In the genomic region with DNA sequence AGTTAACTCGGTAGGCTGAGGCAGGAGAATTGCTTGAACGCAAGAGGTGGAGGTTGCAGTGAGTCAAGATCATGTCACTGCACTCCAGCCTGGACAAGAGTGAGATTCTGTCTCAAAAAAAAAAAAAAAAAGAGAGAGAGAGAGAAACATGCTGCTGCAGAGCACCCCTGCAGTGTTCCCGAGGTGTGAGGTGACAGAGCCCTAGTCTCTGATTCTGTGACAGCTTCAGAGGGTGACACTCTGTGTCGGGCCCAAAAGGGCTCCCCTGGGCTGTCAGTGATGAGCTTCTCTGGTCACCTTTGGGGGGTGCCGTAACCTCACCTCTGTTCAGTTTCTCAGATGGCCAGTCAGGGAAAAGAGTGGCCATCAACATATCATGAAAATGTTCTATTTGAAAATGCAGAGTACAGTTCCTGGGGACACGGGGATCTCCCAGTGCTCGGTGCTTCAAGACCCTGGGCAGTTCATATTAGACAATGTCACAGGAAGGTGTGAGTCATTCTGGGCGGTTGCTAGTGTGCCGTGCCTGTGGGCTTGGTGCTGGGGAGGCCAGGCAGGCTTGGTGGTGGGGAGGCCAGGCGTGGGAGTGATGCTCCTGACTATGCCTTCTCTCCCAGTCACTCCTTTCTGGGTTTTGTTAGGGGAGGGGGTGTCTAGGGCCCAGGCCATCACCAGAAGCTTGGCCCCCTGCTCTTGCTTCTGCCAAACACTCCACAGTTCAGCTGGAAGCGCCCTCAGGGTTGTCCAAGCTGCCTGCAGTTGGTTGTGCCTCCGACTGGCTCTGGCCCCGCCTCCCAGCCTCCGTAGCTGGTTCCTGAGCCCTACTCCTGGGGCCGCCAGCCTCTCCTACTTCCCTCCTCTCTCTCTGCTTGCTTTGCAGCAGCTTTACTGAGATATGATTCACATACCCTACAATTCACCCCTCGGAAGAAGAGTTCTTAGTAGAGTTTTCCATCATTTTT, we compare ENCODE assay signal across 1 cellular context.
TF ChIP-seq lines count a peak whose summit lies in the region.

No MANE protein-coding gene starts in this region.

TF ChIP-seq in GM12878, 131 proteins besides CTCF, POLR2A, EP300 and RAD21 (continued from another document):
- 0 out of 4 replicates have a peak, but pooled peaks of 1 of the 2 experiments have one; percentile 22 for TF ChIP-seq BHLHE40 (IDR thresholded peaks at IDR 0.05; ENCODE audit: borderline replicate concordance in 1 of 2, low read depth in 2 of 2, low read length in 1 of 2)
TF ChIP-seq in GM12878: peak in this region for 3.
